Comparison of ENCODE assay signal across 1 cellular context in the genomic region with DNA sequence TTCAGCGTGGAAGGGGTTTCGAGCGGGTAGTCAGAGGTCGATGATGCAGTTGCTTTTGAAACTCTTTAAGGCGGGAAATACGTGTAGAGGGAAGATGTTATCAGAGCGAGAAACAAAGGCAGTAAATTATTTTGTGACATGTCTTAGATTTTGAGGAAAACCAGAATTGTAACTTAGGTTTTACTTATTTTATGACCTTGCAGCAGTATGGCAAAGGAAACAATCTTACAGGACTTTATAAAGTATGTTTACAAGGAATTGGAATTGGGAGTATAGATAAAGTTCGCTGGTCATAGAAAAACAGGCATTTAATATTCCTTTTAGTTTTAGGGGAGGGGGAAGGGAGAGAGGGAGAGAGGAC.
TF ChIP-seq lines count a peak whose summit lies in the region.
"Not testable (repeated sequence)": the region's sequence is repeated elsewhere in the genome, so short reads cannot be mapped to it uniquely, and the experiment has no call there.

No MANE protein-coding gene starts in this region.

TF ChIP-seq in K562, 482 proteins besides CTCF, POLR2A, EP300 and RAD21 (continued from another document and continues in another):
- TF ChIP-seq, protein P1, sequence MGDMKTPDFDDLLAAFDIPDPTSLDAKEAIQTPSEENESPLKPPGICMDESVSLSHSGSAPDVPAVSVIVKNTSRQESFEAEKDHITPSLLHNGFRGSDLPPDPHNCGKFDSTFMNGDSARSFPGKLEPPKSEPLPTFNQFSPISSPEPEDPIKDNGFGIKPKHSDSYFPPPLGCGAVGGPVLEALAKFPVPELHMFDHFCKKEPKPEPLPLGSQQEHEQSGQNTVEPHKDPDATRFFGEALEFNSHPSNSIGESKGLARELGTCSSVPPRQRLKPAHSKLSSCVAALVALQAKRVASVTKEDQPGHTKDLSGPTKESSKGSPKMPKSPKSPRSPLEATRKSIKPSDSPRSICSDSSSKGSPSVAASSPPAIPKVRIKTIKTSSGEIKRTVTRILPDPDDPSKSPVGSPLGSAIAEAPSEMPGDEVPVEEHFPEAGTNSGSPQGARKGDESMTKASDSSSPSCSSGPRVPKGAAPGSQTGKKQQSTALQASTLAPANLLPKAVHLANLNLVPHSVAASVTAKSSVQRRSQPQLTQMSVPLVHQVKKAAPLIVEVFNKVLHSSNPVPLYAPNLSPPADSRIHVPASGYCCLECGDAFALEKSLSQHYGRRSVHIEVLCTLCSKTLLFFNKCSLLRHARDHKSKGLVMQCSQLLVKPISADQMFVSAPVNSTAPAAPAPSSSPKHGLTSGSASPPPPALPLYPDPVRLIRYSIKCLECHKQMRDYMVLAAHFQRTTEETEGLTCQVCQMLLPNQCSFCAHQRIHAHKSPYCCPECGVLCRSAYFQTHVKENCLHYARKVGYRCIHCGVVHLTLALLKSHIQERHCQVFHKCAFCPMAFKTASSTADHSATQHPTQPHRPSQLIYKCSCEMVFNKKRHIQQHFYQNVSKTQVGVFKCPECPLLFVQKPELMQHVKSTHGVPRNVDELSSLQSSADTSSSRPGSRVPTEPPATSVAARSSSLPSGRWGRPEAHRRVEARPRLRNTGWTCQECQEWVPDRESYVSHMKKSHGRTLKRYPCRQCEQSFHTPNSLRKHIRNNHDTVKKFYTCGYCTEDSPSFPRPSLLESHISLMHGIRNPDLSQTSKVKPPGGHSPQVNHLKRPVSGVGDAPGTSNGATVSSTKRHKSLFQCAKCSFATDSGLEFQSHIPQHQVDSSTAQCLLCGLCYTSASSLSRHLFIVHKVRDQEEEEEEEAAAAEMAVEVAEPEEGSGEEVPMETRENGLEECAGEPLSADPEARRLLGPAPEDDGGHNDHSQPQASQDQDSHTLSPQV (IDR thresholded peaks at IDR 0.05), result 0 out of 2 replicates have a peak, but pooled peaks have one; percentile 12
- TF ChIP-seq, protein P2, sequence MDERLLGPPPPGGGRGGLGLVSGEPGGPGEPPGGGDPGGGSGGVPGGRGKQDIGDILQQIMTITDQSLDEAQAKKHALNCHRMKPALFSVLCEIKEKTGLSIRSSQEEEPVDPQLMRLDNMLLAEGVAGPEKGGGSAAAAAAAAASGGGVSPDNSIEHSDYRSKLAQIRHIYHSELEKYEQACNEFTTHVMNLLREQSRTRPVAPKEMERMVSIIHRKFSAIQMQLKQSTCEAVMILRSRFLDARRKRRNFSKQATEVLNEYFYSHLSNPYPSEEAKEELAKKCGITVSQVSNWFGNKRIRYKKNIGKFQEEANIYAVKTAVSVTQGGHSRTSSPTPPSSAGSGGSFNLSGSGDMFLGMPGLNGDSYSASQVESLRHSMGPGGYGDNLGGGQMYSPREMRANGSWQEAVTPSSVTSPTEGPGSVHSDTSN (CRISPR knock-in tag; IDR thresholded peaks at IDR 0.05; ENCODE audit: low read depth), result not testable (repeated sequence)
- TF ChIP-seq, protein P2 (tag; conservative IDR thresholded peaks at IDR 0.05; ENCODE audit: low read depth), result peak; percentile 90
- TF ChIP-seq MEIS2 (IDR thresholded peaks at IDR 0.05; ENCODE audit: partially characterized antibody), result peak; percentile 96
- TF ChIP-seq, protein P3, sequence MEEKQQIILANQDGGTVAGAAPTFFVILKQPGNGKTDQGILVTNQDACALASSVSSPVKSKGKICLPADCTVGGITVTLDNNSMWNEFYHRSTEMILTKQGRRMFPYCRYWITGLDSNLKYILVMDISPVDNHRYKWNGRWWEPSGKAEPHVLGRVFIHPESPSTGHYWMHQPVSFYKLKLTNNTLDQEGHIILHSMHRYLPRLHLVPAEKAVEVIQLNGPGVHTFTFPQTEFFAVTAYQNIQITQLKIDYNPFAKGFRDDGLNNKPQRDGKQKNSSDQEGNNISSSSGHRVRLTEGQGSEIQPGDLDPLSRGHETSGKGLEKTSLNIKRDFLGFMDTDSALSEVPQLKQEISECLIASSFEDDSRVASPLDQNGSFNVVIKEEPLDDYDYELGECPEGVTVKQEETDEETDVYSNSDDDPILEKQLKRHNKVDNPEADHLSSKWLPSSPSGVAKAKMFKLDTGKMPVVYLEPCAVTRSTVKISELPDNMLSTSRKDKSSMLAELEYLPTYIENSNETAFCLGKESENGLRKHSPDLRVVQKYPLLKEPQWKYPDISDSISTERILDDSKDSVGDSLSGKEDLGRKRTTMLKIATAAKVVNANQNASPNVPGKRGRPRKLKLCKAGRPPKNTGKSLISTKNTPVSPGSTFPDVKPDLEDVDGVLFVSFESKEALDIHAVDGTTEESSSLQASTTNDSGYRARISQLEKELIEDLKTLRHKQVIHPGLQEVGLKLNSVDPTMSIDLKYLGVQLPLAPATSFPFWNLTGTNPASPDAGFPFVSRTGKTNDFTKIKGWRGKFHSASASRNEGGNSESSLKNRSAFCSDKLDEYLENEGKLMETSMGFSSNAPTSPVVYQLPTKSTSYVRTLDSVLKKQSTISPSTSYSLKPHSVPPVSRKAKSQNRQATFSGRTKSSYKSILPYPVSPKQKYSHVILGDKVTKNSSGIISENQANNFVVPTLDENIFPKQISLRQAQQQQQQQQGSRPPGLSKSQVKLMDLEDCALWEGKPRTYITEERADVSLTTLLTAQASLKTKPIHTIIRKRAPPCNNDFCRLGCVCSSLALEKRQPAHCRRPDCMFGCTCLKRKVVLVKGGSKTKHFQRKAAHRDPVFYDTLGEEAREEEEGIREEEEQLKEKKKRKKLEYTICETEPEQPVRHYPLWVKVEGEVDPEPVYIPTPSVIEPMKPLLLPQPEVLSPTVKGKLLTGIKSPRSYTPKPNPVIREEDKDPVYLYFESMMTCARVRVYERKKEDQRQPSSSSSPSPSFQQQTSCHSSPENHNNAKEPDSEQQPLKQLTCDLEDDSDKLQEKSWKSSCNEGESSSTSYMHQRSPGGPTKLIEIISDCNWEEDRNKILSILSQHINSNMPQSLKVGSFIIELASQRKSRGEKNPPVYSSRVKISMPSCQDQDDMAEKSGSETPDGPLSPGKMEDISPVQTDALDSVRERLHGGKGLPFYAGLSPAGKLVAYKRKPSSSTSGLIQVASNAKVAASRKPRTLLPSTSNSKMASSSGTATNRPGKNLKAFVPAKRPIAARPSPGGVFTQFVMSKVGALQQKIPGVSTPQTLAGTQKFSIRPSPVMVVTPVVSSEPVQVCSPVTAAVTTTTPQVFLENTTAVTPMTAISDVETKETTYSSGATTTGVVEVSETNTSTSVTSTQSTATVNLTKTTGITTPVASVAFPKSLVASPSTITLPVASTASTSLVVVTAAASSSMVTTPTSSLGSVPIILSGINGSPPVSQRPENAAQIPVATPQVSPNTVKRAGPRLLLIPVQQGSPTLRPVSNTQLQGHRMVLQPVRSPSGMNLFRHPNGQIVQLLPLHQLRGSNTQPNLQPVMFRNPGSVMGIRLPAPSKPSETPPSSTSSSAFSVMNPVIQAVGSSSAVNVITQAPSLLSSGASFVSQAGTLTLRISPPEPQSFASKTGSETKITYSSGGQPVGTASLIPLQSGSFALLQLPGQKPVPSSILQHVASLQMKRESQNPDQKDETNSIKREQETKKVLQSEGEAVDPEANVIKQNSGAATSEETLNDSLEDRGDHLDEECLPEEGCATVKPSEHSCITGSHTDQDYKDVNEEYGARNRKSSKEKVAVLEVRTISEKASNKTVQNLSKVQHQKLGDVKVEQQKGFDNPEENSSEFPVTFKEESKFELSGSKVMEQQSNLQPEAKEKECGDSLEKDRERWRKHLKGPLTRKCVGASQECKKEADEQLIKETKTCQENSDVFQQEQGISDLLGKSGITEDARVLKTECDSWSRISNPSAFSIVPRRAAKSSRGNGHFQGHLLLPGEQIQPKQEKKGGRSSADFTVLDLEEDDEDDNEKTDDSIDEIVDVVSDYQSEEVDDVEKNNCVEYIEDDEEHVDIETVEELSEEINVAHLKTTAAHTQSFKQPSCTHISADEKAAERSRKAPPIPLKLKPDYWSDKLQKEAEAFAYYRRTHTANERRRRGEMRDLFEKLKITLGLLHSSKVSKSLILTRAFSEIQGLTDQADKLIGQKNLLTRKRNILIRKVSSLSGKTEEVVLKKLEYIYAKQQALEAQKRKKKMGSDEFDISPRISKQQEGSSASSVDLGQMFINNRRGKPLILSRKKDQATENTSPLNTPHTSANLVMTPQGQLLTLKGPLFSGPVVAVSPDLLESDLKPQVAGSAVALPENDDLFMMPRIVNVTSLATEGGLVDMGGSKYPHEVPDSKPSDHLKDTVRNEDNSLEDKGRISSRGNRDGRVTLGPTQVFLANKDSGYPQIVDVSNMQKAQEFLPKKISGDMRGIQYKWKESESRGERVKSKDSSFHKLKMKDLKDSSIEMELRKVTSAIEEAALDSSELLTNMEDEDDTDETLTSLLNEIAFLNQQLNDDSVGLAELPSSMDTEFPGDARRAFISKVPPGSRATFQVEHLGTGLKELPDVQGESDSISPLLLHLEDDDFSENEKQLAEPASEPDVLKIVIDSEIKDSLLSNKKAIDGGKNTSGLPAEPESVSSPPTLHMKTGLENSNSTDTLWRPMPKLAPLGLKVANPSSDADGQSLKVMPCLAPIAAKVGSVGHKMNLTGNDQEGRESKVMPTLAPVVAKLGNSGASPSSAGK (IDR thresholded peaks at IDR 0.05), result peak; percentile 28; the same call in 1 of the 2 replicates
- peak; percentile 5; the same call in 1 of the 2 replicates for TF ChIP-seq ZNF311 (CRISPR knock-in tag; IDR thresholded peaks at IDR 0.05)
- TF ChIP-seq, protein P4, sequence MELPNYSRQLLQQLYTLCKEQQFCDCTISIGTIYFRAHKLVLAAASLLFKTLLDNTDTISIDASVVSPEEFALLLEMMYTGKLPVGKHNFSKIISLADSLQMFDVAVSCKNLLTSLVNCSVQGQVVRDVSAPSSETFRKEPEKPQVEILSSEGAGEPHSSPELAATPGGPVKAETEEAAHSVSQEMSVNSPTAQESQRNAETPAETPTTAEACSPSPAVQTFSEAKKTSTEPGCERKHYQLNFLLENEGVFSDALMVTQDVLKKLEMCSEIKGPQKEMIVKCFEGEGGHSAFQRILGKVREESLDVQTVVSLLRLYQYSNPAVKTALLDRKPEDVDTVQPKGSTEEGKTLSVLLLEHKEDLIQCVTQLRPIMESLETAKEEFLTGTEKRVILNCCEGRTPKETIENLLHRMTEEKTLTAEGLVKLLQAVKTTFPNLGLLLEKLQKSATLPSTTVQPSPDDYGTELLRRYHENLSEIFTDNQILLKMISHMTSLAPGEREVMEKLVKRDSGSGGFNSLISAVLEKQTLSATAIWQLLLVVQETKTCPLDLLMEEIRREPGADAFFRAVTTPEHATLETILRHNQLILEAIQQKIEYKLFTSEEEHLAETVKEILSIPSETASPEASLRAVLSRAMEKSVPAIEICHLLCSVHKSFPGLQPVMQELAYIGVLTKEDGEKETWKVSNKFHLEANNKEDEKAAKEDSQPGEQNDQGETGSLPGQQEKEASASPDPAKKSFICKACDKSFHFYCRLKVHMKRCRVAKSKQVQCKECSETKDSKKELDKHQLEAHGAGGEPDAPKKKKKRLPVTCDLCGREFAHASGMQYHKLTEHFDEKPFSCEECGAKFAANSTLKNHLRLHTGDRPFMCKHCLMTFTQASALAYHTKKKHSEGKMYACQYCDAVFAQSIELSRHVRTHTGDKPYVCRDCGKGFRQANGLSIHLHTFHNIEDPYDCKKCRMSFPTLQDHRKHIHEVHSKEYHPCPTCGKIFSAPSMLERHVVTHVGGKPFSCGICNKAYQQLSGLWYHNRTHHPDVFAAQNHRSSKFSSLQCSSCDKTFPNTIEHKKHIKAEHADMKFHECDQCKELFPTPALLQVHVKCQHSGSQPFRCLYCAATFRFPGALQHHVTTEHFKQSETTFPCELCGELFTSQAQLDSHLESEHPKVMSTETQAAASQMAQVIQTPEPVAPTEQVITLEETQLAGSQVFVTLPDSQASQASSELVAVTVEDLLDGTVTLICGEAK (IDR thresholded peaks at IDR 0.05), result peak; percentile 56
- TF ChIP-seq, protein P4 (CRISPR knock-in tag; IDR thresholded peaks at IDR 0.05), result not testable (repeated sequence)
- TF ChIP-seq, protein P5, sequence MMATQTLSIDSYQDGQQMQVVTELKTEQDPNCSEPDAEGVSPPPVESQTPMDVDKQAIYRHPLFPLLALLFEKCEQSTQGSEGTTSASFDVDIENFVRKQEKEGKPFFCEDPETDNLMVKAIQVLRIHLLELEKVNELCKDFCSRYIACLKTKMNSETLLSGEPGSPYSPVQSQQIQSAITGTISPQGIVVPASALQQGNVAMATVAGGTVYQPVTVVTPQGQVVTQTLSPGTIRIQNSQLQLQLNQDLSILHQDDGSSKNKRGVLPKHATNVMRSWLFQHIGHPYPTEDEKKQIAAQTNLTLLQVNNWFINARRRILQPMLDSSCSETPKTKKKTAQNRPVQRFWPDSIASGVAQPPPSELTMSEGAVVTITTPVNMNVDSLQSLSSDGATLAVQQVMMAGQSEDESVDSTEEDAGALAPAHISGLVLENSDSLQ (IDR thresholded peaks at IDR 0.05), result peak; percentile 89
- TF ChIP-seq ZNF584 (CRISPR knock-in tag; IDR thresholded peaks at IDR 0.05; ENCODE audit: low read depth), result peak; percentile 10; the same call in 1 of the 2 replicates
- TF ChIP-seq NR2C2 (CRISPR knock-in tag; IDR thresholded peaks at IDR 0.05); MYBL2 (CRISPR knock-in tag; IDR thresholded peaks at IDR 0.05; ENCODE audit: borderline replicate concordance): not testable (repeated sequence)
- peak; percentile 54 for TF ChIP-seq NR2C2 (tag; IDR thresholded peaks at IDR 0.05)
- peak; percentile 97 for TF ChIP-seq SOX6 (IDR thresholded peaks at IDR 0.05)
- TF ChIP-seq E2F3 (CRISPR knock-in tag; IDR thresholded peaks at IDR 0.05), result 0 out of 2 replicates have a peak, but pooled peaks have one; percentile 4
- peak; percentile 45; the same call in 1 of the 2 replicates for TF ChIP-seq MYBL2 (IDR thresholded peaks at IDR 0.05; ENCODE audit: low read depth)
